8 cellular contexts compared by ENCODE assay signal in the genomic region with DNA sequence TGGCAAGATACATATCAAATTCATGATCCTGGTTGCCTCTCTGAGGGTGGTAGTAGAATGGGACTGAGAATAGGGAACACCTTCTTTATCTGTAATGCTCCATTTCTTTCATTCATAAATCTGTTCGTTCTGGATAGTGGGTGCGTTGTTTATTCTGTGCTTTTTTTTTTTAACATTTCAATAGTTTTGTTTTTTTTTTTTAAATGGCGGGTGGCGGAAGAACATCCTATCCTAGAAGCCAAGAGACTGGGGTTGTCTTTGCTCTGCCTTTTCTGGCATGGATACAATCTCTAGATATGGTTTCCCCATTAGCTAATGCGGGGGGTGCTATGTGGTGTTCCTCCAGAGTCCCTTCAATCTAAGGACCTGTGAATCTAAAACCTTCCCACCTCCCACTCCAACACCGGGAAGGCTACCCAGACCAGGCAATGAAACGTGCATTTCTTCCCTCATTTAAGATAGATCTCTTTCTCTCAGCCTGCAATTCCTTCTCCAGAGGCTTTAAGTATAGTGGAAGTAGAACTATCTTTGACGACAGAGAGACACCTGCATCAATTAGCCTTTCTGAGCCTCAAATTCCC. TPM values are rescaled to one million over a fixed set of nuclear protein-coding genes. Genes with fewer than 3 reads are reported as not detected.
A peak's percentile ranks its signal among the peaks of the same experiment; 100 is the strongest.
DNase-seq lines count a peak whose midpoint lies in the region; ATAC-seq and TF ChIP-seq lines count a peak whose summit lies in the region.

No MANE protein-coding gene starts in this region.

- no peak for TF ChIP-seq CTCF in neutrophil (IDR thresholded peaks at IDR 0.05)

- H3K4me3 ChIP-seq in ectodermal cell (ENCODE audit: insufficient read depth, low read depth, low read length) = peak overlapping the region; percentile 73
- peak overlapping the region; percentile 69 to 84 for H3K4me3 ChIP-seq in neutrophil (ENCODE audit: low read depth in 1 of 2, low read length in 1 of 2)

- WGBS in ectodermal cell, 2 experiments = 32 to 39% methylated on average over 5 to 7 of the region's 8 CpGs

- no peak for ATAC-seq in GM18520 (IDR thresholded peaks at IDR 0.05; ENCODE audit: unreplicated experiment)

- H3K36me3 ChIP-seq in ectodermal cell (ENCODE audit: control insufficient read depth, insufficient read depth, low read length) (no peaks in the 10 kb centered on the region), neutrophil (peaks cover 7% of the 10 kb centered on the region)

- H3K27ac ChIP-seq in ectodermal cell (ENCODE audit: insufficient read depth, low read depth, low read length, poor library complexity, severe bottlenecking) (no peak overlapping the region), neutrophil (peak overlapping the region; percentile 99)

- peak; percentile 56 for DNase-seq in NCI-H748 (lab: John Stamatoyannopoulos, UW; ENCODE audit: unreplicated experiment)
- DNase-seq in NCI-H748 treated with DMSO at 0.1 percent for 48 hours (lab: John Stamatoyannopoulos, UW) = no peak
- peak; percentile 81 for DNase-seq in NCI-H69 (lab: John Stamatoyannopoulos, UW)
- no peak for DNase-seq in midbrain (lab: John Stamatoyannopoulos, UW)
- DNase-seq in activated CD4-positive, alpha-beta T cell treated with anti-CD3 and anti-CD28 coated beads, Interleukin-2, amount 50 U/mL, for 4 hours = no peak

- H3K9me3 ChIP-seq in ectodermal cell (ENCODE audit: control insufficient read depth, low read length) = no peaks in the 10 kb centered on the region
- no peaks in the 10 kb centered on the region for H3K9me3 ChIP-seq in neutrophil

- no peaks in the 10 kb centered on the region for H3K4me1 ChIP-seq in ectodermal cell (ENCODE audit: control insufficient read depth, insufficient read depth, low read length)
- peaks cover 13 to 16% of the 10 kb centered on the region in 2 experiments for H3K4me1 ChIP-seq in neutrophil (ENCODE audit: control insufficient read depth in 1 of 2, insufficient read depth in 1 of 2, low read depth in 1 of 2, low read length in 1 of 2)

- H3K27me3 ChIP-seq in ectodermal cell (ENCODE audit: control insufficient read depth, insufficient read depth, low read length, poor library complexity, severe bottlenecking) (no peaks in the 10 kb centered on the region), neutrophil (no peaks in the 10 kb centered on the region)

RNA-seq across cellular contexts. Expression of gene CCDC28A, which starts 0.9 kb away (rescaled TPM):
- polyA plus RNA-seq in ectodermal cell (2013, experiment 1 of 4) = 17.2 TPM
- 19.7 TPM for polyA plus RNA-seq in ectodermal cell (2013, experiment 2 of 4)
- 21.4 TPM for polyA plus RNA-seq in ectodermal cell (2013, experiment 3 of 4)
- 19.6 TPM for polyA plus RNA-seq in ectodermal cell (2013, experiment 4 of 4)

RNA-seq across cellular contexts. Expression of gene ECT2L, which starts 23.2 kb away (rescaled TPM):
- not detected for polyA plus RNA-seq in ectodermal cell (2013, experiment 1 of 4)
- 0.21 TPM for polyA plus RNA-seq in ectodermal cell (2013, experiment 2 of 4)
- not detected for polyA plus RNA-seq in ectodermal cell (2013, experiment 3 of 4)
- not detected for polyA plus RNA-seq in ectodermal cell (2013, experiment 4 of 4)

Comparison
In these comparisons a context has a peak if more than half of its experiments do, and no peak if none do; other contexts are left out.
1. DNase-seq: peak in NCI-H748 (single experiment) and NCI-H69 (single experiment); none in NCI-H748 treated with DMSO at 0.1 percent for 48 hours (single experiment), midbrain (single experiment) and activated CD4-positive, alpha-beta T cell treated with anti-CD3 and anti-CD28 coated beads, Interleukin-2, amount 50 U/mL, for 4 hours (0 of 2).